ENCODE assay signal across 8 cellular contexts in the genomic region with DNA sequence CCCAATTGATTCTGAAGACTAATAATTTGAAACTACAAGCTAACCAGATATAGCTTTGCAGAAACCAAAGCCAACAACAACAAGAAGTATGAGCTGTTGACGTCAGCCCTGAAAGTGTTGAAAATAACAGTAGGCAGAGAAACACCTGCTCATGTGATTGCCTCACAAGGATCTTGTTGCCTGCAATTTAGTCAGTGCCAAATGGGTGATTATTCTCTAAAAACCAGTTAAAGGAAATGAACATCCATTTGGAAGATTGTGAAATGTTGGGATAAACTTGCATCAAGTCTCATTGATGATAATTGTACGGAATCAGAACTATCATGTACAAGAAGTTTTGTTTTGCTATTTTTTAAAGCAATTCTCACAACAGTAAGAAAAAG. TPM values are rescaled to one million over a fixed set of nuclear protein-coding genes. Genes with fewer than 3 reads are reported as not detected.
DNase-seq lines count a peak whose midpoint lies in the region; ATAC-seq, FAIRE-seq and TF ChIP-seq lines count a peak whose summit lies in the region.

No MANE protein-coding gene starts in this region.

- H3K4me3 Mint-ChIP-seq in MCF 10A (ENCODE audit: unreplicated experiment) = peak overlapping the region; percentile 11

- no peak overlapping the region for H3K9ac ChIP-seq in mammary epithelial cell (ENCODE audit: insufficient read depth, low read length)

- in situ Hi-C loops in mammary epithelial cell (cut with MboI; ENCODE audit: low sequenced_read_pairs in 2 of 2) = no loop called here

- POLR2A ChIA-PET in MCF 10A (lab: Yijun Ruan, JAX) = no interaction called here

- intact Hi-C loops in MCF 10A (cut with micrococcal nuclease) = no loop called here
- intact Hi-C loops in mammary epithelial cell (cut with micrococcal nuclease) = no loop called here

- no peaks in the 10 kb centered on the region for H3K36me3 Mint-ChIP-seq in MCF 10A (ENCODE audit: insufficient read depth, unreplicated experiment)

- 61% methylated on average over 2 of the region's 2 CpGs for WGBS in mammary epithelial cell (ENCODE audit: low coverage, missing lambda C conversion rate)

- H3K9me3 ChIP-seq in mammary epithelial cell (replicated peaks; ENCODE audit: insufficient read depth, low read length) (no peaks in the 10 kb centered on the region), mononuclear cell (ENCODE audit: low read depth, low read length) (no peaks in the 10 kb centered on the region)

- TF ChIP-seq CTCF in MCF 10A (IDR thresholded peaks at IDR 0.05; ENCODE audit: unreplicated experiment) (no peak), mammary epithelial cell (conservative IDR thresholded peaks at IDR 0.05 in 1 of 2, IDR thresholded peaks at IDR 0.05 in 1 of 2; ENCODE audit: extremely low read depth in 1 of 2, insufficient read depth in 1 of 2, low read depth in 1 of 2, low read length in 2 of 2) (no peak)

- no peak overlapping the region for H3K27ac ChIP-seq in mammary epithelial cell (ENCODE audit: insufficient read depth, low read depth, low read length)

- peak; percentile 24 for ATAC-seq in HG03060 (IDR thresholded peaks at IDR 0.05; ENCODE audit: low read depth, unreplicated experiment)

- no TSS peak for BruUV-seq in MCF 10A (replicated peaks; lab: Mats Ljungman, UMichigan)
- no TSS peak for BruUV-seq in mammary epithelial cell (replicated peaks; lab: Mats Ljungman, UMichigan)

- H3K4me3 ChIP-seq in mammary epithelial cell (replicated peaks in 1 of 3; ENCODE audit: insufficient read depth in 1 of 3, low read depth in 2 of 3, low read length in 3 of 3) = no peak overlapping the region
- peak overlapping the region; percentile 98 for H3K4me3 ChIP-seq in mononuclear cell (ENCODE audit: low read length)

- H3K27me3 ChIP-seq in mammary epithelial cell (ENCODE audit: insufficient read depth, low read length) (no peaks in the 10 kb centered on the region), mononuclear cell (ENCODE audit: insufficient read depth, low read length) (no peaks in the 10 kb centered on the region)

- no peak overlapping the region for H3K4me2 ChIP-seq in mammary epithelial cell (ENCODE audit: insufficient read depth, low read depth, low read length)

- dilution Hi-C loops in mammary epithelial cell (cut with HindIII; ENCODE audit: low sequenced_read_pairs) = no loop called here

- no peaks in the 10 kb centered on the region for H3K36me3 ChIP-seq in mammary epithelial cell (ENCODE audit: insufficient read depth, low read length)

- FAIRE-seq in HTR-8/SVneo (lab: Jason Lieb, UNC) = no peak

- H3K4me1 ChIP-seq in mammary epithelial cell (ENCODE audit: insufficient read depth, low read length) (no peaks in the 10 kb centered on the region), mononuclear cell (ENCODE audit: insufficient read depth, low read length) (peaks cover 44% of the 10 kb centered on the region)

- H4K20me1 ChIP-seq in mammary epithelial cell (ENCODE audit: insufficient read depth, low read length) = no peaks in the 10 kb centered on the region

- H3K9me3 Mint-ChIP-seq in MCF 10A (ENCODE audit: unreplicated experiment) = no peaks in the 10 kb centered on the region

- no peaks in the 10 kb centered on the region for H3K27me3 Mint-ChIP-seq in MCF 10A (ENCODE audit: insufficient read depth, unreplicated experiment)

- DNase-seq in MCF 10A (ENCODE audit: unreplicated experiment) (peak; percentile 82), mammary epithelial cell (no peak), T-helper 1 cell (peak in 3 of 5 donors; percentile 23 to 82 (median 42)), HTR-8/SVneo (ENCODE audit: insufficient read length, low spot score) (no peak), DMS153 (lab: John Stamatoyannopoulos, UW) (no peak), NK-92 (lab: John Stamatoyannopoulos, UW; ENCODE audit: unreplicated experiment) (no peak)

- peak overlapping the region; percentile 25 for H3K27ac Mint-ChIP-seq in MCF 10A (ENCODE audit: low read depth, unreplicated experiment)

- no peaks in the 10 kb centered on the region for H3K79me2 ChIP-seq in mammary epithelial cell (ENCODE audit: insufficient read depth, low read length)

- CTCF ChIA-PET in MCF 10A (lab: Yijun Ruan, JAX) (interaction anchor here (0.6 to 1.4 kb wide), 4 partner anchors 27 to 113 kb away, joined by 3 to 6 read pairs (median 4); no protein-coding TSS in a partner anchor), mammary epithelial cell (lab: Charles Lee; ENCODE audit: low non-redundant PET) (no interaction called here)

- H3K4me1 Mint-ChIP-seq in MCF 10A (ENCODE audit: insufficient read depth, unreplicated experiment) = peaks cover 41% of the 10 kb centered on the region

- no peak overlapping the region for H2AFZ ChIP-seq in mammary epithelial cell (ENCODE audit: low read depth, low read length)

RNA-seq across cellular contexts. Expression of gene CYTIP, which starts 2.8 kb away (rescaled TPM):
- total RNA-seq in MCF 10A (2022) (0.19 TPM in 1 of 2 replicates, not detected in the other), mammary epithelial cell (not detected), mononuclear cell (766 TPM)
- polyA plus RNA-seq in mammary epithelial cell = not detected
- not detected for polyA minus RNA-seq in mammary epithelial cell

Comparison
In these comparisons a context has a peak if more than half of its experiments do, and no peak if none do; other contexts are left out.
1. DNase-seq: peak in MCF 10A (single experiment) and T-helper 1 cell (3 of 5); none in mammary epithelial cell (single experiment), HTR-8/SVneo (single experiment), DMS153 (single experiment) and NK-92 (single experiment).
2. RNA of gene CYTIP, which starts 2.8 kb away (total RNA-seq): 766 TPM in mononuclear cell (single experiment); 0.19 TPM in MCF 10A and not detected in mammary epithelial cell; every median in the first group is over 100 times any median in the second.